Comparison of ENCODE assay signal across 2 cellular contexts in genomic region chr16:67147437-67148140, GRCh38.
TF ChIP-seq lines count a peak whose summit lies in the region.

No MANE protein-coding gene starts in this region.

TF ChIP-seq in HCT116, 20 proteins besides CTCF, POLR2A, EP300 and RAD21:
- TF ChIP-seq SIN3A (IDR thresholded peaks at IDR 0.05; ENCODE audit: low read depth) (no peak), ZFX (IDR thresholded peaks at IDR 0.05) (no peak), REST (IDR thresholded peaks at IDR 0.05; ENCODE audit: low read depth) (no peak), CBX3 (IDR thresholded peaks at IDR 0.05; ENCODE audit: low read depth) (no peak), ELF1 (IDR thresholded peaks at IDR 0.05; ENCODE audit: borderline replicate concordance, low read depth) (no peak), JUND (IDR thresholded peaks at IDR 0.05) (no peak), EZH2phosphoT487 (IDR thresholded peaks at IDR 0.05; ENCODE audit: borderline replicate concordance) (no peak), ZBTB33 (IDR thresholded peaks at IDR 0.05; ENCODE audit: extremely low read depth, insufficient replicate concordance, low read length) (no peak), SP1 (IDR thresholded peaks at IDR 0.05; ENCODE audit: low read depth) (no peak), FOSL1 (IDR thresholded peaks at IDR 0.05; ENCODE audit: low read depth) (no peak), ATF3 (IDR thresholded peaks at IDR 0.05) (no peak), ZNF274 (IDR thresholded peaks at IDR 0.05; ENCODE audit: low read depth, low read length) (no peak), POLR2AphosphoS5 (IDR thresholded peaks at IDR 0.05; ENCODE audit: low read depth, low read length) (no peak), CEBPB (IDR thresholded peaks at IDR 0.05; ENCODE audit: low read depth) (no peak), TCF7L2 (IDR thresholded peaks at IDR 0.05; ENCODE audit: borderline replicate concordance, extremely low read depth, insufficient read depth, insufficient read length) (no peak), EGR1 (IDR thresholded peaks at IDR 0.05; ENCODE audit: low read depth) (no peak)
TF ChIP-seq in HCT116: peak in this region for 0.

TF ChIP-seq in H1, 55 proteins besides CTCF, POLR2A, EP300 and RAD21:
- TF ChIP-seq SRF (IDR thresholded peaks at IDR 0.05; ENCODE audit: low read depth, low read length) (no peak), CBX5 (IDR thresholded peaks at IDR 0.05; ENCODE audit: low read depth, low read length) (no peak), TEAD4 (IDR thresholded peaks at IDR 0.05; ENCODE audit: low read depth, low read length) (no peak), NANOG (IDR thresholded peaks at IDR 0.05; ENCODE audit: insufficient read depth, low read depth, low read length, poor library complexity, severe bottlenecking) (no peak), EGR1 (IDR thresholded peaks at IDR 0.05; ENCODE audit: borderline replicate concordance, low read depth, low read length) (no peak), TBP (IDR thresholded peaks at IDR 0.05; ENCODE audit: low read depth, low read length) (no peak), SP2 (IDR thresholded peaks at IDR 0.05; ENCODE audit: low read length) (no peak), CHD7 (IDR thresholded peaks at IDR 0.05; ENCODE audit: insufficient replicate concordance, low read length) (no peak), ATF3 (IDR thresholded peaks at IDR 0.05; ENCODE audit: insufficient read depth, low read depth, low read length) (no peak), JUN (IDR thresholded peaks at IDR 0.05; ENCODE audit: low read depth, low read length) (no peak), KDM1A (IDR thresholded peaks at IDR 0.05; ENCODE audit: borderline replicate concordance, low read length) (no peak), HDAC6 (IDR thresholded peaks at IDR 0.05; ENCODE audit: low read depth, low read length) (no peak), CHD1 (IDR thresholded peaks at IDR 0.05; ENCODE audit: low read depth, low read length) (no peak), TAF7 (optimal IDR thresholded peaks at IDR 0.05; ENCODE audit: borderline replicate concordance, low read depth, low read length) (no peak), TAF1 (IDR thresholded peaks at IDR 0.05; ENCODE audit: low read depth, low read length) (no peak)
